In genomic region chr7:74119831-74120230, GRCh38 we compare ENCODE assay signal across 30 cellular contexts.
"Had no signal": no experiment of that assay in that cellular context is flagged by ENCODE, and none has a peak within 500 bp of the region (broad histone marks: within the 10 kb centered on the region; RNA-seq: fewer than 3 reads in every experiment).

No MANE protein-coding gene starts in this region.

- H3K4me1 ChIP-seq: adrenal gland, ascending aorta, esophagus muscularis mucosa, foreskin keratinocyte, gastrocnemius medialis, heart left ventricle had no signal

- H3K9me3 ChIP-seq: adrenal gland, ascending aorta, esophagus muscularis mucosa, gastrocnemius medialis had no signal

- H3K9me3 Mint-ChIP-seq: activated CD4-positive, alpha-beta memory T cell treated with anti-CD3 and anti-CD28 coated beads, Interleukin-2, amount 10 ng/mL, durations not matched to agents 7 days and 5 days; activated CD4-positive, alpha-beta T cell treated with anti-CD3 and anti-CD28 coated beads, Interleukin-2, amount 10 ng/mL, durations not matched to agents 7 days and 5 days; activated naive CD4-positive, alpha-beta T cell treated with anti-CD3 and anti-CD28 coated beads for 36 hours; activated naive CD4-positive, alpha-beta T cell treated with anti-CD3 and anti-CD28 coated beads, Interleukin-2, amount 50 U/mL, for 24 hours; activated naive CD8-positive, alpha-beta T cell treated with anti-CD3 and anti-CD28 coated beads for 36 hours; activated naive CD8-positive, alpha-beta T cell treated with anti-CD3 and anti-CD28 coated beads, Interleukin-2, amount 50 U/mL, for 24 hours; activated T-cell treated with anti-CD3 and anti-CD28 coated beads, Interleukin-2, amount 50 U/mL, for 4 hours; activated T-helper 17 cell treated with anti-CD3 and anti-CD28 coated beads, Interleukin-2, amount 50 U/mL, for 72 hours; central memory CD8-positive, alpha-beta T cell; dendritic cell treated with granulocyte-macrophage colony-stimulating factor and Interleukin-4, amounts not matched to agents 40 ng/mL and 50 ng/mL, for 4 days had no signal

- H3K4me3 ChIP-seq: adrenal gland, ascending aorta, coronary artery, dorsolateral prefrontal cortex, esophagus muscularis mucosa, gastrocnemius medialis, heart left ventricle had no signal

- H3K4me1 Mint-ChIP-seq: activated CD4-positive, alpha-beta memory T cell treated with anti-CD3 and anti-CD28 coated beads, Interleukin-2, amount 10 ng/mL, durations not matched to agents 7 days and 5 days; activated CD4-positive, alpha-beta T cell treated with anti-CD3 and anti-CD28 coated beads, Interleukin-2, amount 10 ng/mL, durations not matched to agents 7 days and 5 days; activated naive CD4-positive, alpha-beta T cell treated with anti-CD3 and anti-CD28 coated beads, Interleukin-2, amount 50 U/mL, for 24 hours; activated naive CD8-positive, alpha-beta T cell treated with anti-CD3 and anti-CD28 coated beads for 36 hours; activated naive CD8-positive, alpha-beta T cell treated with anti-CD3 and anti-CD28 coated beads, Interleukin-2, amount 50 U/mL, for 24 hours; activated T-helper 17 cell treated with anti-CD3 and anti-CD28 coated beads, Interleukin-2, amount 50 U/mL, for 72 hours; central memory CD8-positive, alpha-beta T cell; endodermal cell had no signal

- H3K27me3 ChIP-seq: adrenal gland, ascending aorta, brain microvascular endothelial cell, dorsolateral prefrontal cortex, esophagus muscularis mucosa, foreskin keratinocyte, gastrocnemius medialis, heart left ventricle had no signal

- H3K27ac ChIP-seq: adrenal gland, ascending aorta, brain microvascular endothelial cell, coronary artery, dorsolateral prefrontal cortex, esophagus muscularis mucosa, foreskin keratinocyte, gastrocnemius medialis, heart left ventricle had no signal

- H3K4me3 Mint-ChIP-seq: activated CD4-positive, alpha-beta memory T cell treated with anti-CD3 and anti-CD28 coated beads, Interleukin-2, amount 10 ng/mL, durations not matched to agents 7 days and 5 days; activated CD4-positive, alpha-beta T cell treated with anti-CD3 and anti-CD28 coated beads, Interleukin-2, amount 10 ng/mL, durations not matched to agents 7 days and 5 days; activated naive CD4-positive, alpha-beta T cell treated with anti-CD3 and anti-CD28 coated beads for 36 hours; activated naive CD4-positive, alpha-beta T cell treated with anti-CD3 and anti-CD28 coated beads, Interleukin-2, amount 50 U/mL, for 24 hours; activated naive CD8-positive, alpha-beta T cell treated with anti-CD3 and anti-CD28 coated beads for 36 hours; activated naive CD8-positive, alpha-beta T cell treated with anti-CD3 and anti-CD28 coated beads, Interleukin-2, amount 50 U/mL, for 24 hours; activated T-cell treated with anti-CD3 and anti-CD28 coated beads, Interleukin-2, amount 50 U/mL, for 4 hours; activated T-helper 17 cell treated with anti-CD3 and anti-CD28 coated beads, Interleukin-2, amount 50 U/mL, for 72 hours; central memory CD8-positive, alpha-beta T cell; dendritic cell treated with granulocyte-macrophage colony-stimulating factor and Interleukin-4, amounts not matched to agents 40 ng/mL and 50 ng/mL, for 4 days; endodermal cell had no signal

- DNase-seq: activated CD4-positive, alpha-beta memory T cell treated with anti-CD3 and anti-CD28 coated beads, Interleukin-2, amount 10 ng/mL, durations not matched to agents 7 days and 5 days; activated CD4-positive, alpha-beta T cell treated with anti-CD3 and anti-CD28 coated beads for 1 hour; activated CD4-positive, alpha-beta T cell treated with anti-CD3 and anti-CD28 coated beads for 4 hours; activated CD4-positive, alpha-beta T cell treated with anti-CD3 and anti-CD28 coated beads, Interleukin-2, amount 10 ng/mL, durations not matched to agents 7 days and 5 days; activated CD4-positive, alpha-beta T cell treated with anti-CD3 and anti-CD28 coated beads, Interleukin-2, amount 50 U/mL, for 4 hours; activated CD8-positive, alpha-beta memory T cell treated with anti-CD3 and anti-CD28 coated beads for 24 hours; activated effector memory CD4-positive, alpha-beta T cell treated with anti-CD3 and anti-CD28 coated beads, Interleukin-2, amount 50 U/mL, for 16 hours; activated naive CD4-positive, alpha-beta T cell treated with anti-CD3 and anti-CD28 coated beads for 36 hours; activated naive CD8-positive, alpha-beta T cell treated with anti-CD3 and anti-CD28 coated beads for 36 hours; activated naive CD8-positive, alpha-beta T cell treated with anti-CD3 and anti-CD28 coated beads, Interleukin-2, amount 50 U/mL, for 24 hours; activated T-cell treated with anti-CD3 and anti-CD28 coated beads, Interleukin-2, amount 50 U/mL, for 4 hours; adrenal gland; amygdala; brain microvascular endothelial cell; dorsolateral prefrontal cortex; effector memory CD4-positive, alpha-beta T cell; endodermal cell; erythroblast; foreskin keratinocyte; gastrocnemius medialis; glutamatergic neuron; heart left ventricle; T-helper 2 cell had no signal

- ATAC-seq: activated naive CD8-positive, alpha-beta T cell treated with anti-CD3 and anti-CD28 coated beads, Interleukin-2, amount 50 U/mL, for 24 hours; activated T-cell treated with anti-CD3 and anti-CD28 coated beads, Interleukin-2, amount 50 U/mL, for 4 hours; activated T-helper 17 cell treated with anti-CD3 and anti-CD28 coated beads, Interleukin-2, amount 50 U/mL, for 72 hours; foreskin keratinocyte; gastrocnemius medialis had no signal

- H3K27ac Mint-ChIP-seq: activated CD4-positive, alpha-beta memory T cell treated with anti-CD3 and anti-CD28 coated beads, Interleukin-2, amount 10 ng/mL, durations not matched to agents 7 days and 5 days; activated CD4-positive, alpha-beta T cell treated with anti-CD3 and anti-CD28 coated beads, Interleukin-2, amount 10 ng/mL, durations not matched to agents 7 days and 5 days; activated naive CD4-positive, alpha-beta T cell treated with anti-CD3 and anti-CD28 coated beads for 36 hours; activated naive CD4-positive, alpha-beta T cell treated with anti-CD3 and anti-CD28 coated beads, Interleukin-2, amount 50 U/mL, for 24 hours; activated naive CD8-positive, alpha-beta T cell treated with anti-CD3 and anti-CD28 coated beads for 36 hours; activated naive CD8-positive, alpha-beta T cell treated with anti-CD3 and anti-CD28 coated beads, Interleukin-2, amount 50 U/mL, for 24 hours; activated T-helper 17 cell treated with anti-CD3 and anti-CD28 coated beads, Interleukin-2, amount 50 U/mL, for 72 hours; dendritic cell treated with granulocyte-macrophage colony-stimulating factor and Interleukin-4, amounts not matched to agents 40 ng/mL and 50 ng/mL, for 4 days; endodermal cell had no signal

- H3K27me3 Mint-ChIP-seq: activated CD4-positive, alpha-beta memory T cell treated with anti-CD3 and anti-CD28 coated beads, Interleukin-2, amount 10 ng/mL, durations not matched to agents 7 days and 5 days; activated CD4-positive, alpha-beta T cell treated with anti-CD3 and anti-CD28 coated beads, Interleukin-2, amount 10 ng/mL, durations not matched to agents 7 days and 5 days; activated naive CD4-positive, alpha-beta T cell treated with anti-CD3 and anti-CD28 coated beads, Interleukin-2, amount 50 U/mL, for 24 hours; activated naive CD8-positive, alpha-beta T cell treated with anti-CD3 and anti-CD28 coated beads for 36 hours; activated naive CD8-positive, alpha-beta T cell treated with anti-CD3 and anti-CD28 coated beads, Interleukin-2, amount 50 U/mL, for 24 hours; activated T-helper 17 cell treated with anti-CD3 and anti-CD28 coated beads, Interleukin-2, amount 50 U/mL, for 72 hours; central memory CD8-positive, alpha-beta T cell; dendritic cell treated with granulocyte-macrophage colony-stimulating factor and Interleukin-4, amounts not matched to agents 40 ng/mL and 50 ng/mL, for 4 days had no signal
